In the genomic region with DNA sequence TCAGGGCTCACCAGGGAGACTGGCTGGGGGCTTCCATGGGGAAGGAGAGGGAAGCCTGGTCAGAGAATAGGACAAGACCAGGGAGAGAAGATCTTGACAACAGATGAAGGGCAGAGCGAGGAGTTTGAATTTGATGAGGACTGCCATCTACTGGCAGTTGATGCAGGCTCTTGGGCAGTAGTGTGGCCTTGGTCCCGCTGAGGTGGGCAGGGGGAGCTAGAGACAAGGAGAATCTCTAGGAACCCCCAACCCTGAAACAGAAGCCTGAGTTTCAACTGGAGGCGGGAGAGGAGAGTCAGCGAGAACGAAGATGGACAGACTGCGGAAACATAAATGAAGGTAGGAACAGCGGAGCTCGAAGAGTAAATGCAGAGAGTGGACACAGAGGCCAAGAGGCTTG, we compare ENCODE assay signal across 8 cellular contexts.
DNase-seq lines count a peak whose midpoint lies in the region; ATAC-seq and TF ChIP-seq lines count a peak whose summit lies in the region.

No MANE protein-coding gene starts in this region.

- H3K4me3 ChIP-seq in AG04450 (ENCODE audit: low read depth, low read length), result no peak overlapping the region
- no peak overlapping the region for H3K4me3 ChIP-seq in GM12865 (ENCODE audit: low read depth, low read length)
- peak overlapping the region; percentile 10 for H3K4me3 ChIP-seq in fibroblast of the aortic adventitia (ENCODE audit: low read depth, low read length)

- H3K27ac Mint-ChIP-seq in osteocyte (ENCODE audit: unreplicated experiment), result peak overlapping the region; percentile 42

- no peaks in the 10 kb centered on the region for H3K36me3 Mint-ChIP-seq in osteocyte (ENCODE audit: unreplicated experiment)

- ATAC-seq in HG02981 (IDR thresholded peaks at IDR 0.05; ENCODE audit: unreplicated experiment), result no peak

- no peaks in the 10 kb centered on the region for H3K27me3 ChIP-seq in AG04450 (ENCODE audit: control insufficient read depth, insufficient read depth, low read length)

- H3K4me1 Mint-ChIP-seq in osteocyte (ENCODE audit: unreplicated experiment), result peaks cover 22% of the 10 kb centered on the region

- H3K9me3 ChIP-seq in AG04450 (ENCODE audit: control insufficient read depth, insufficient read depth, low read length), result no peaks in the 10 kb centered on the region

- no peaks in the 10 kb centered on the region for H3K27me3 Mint-ChIP-seq in osteocyte (ENCODE audit: unreplicated experiment)

- H3K27ac ChIP-seq in AG04450 (ENCODE audit: low read depth, low read length), result no peak overlapping the region

- no peaks in the 10 kb centered on the region for H3K9me3 Mint-ChIP-seq in osteocyte (ENCODE audit: unreplicated experiment)

- CTCF ChIA-PET in AG04450 (lab: Charles Lee), result interaction anchor here (0.6 to 4.7 kb wide), 31 partner anchors 8 to 640 kb away, joined by 3 to 48 read pairs (median 3); a partner anchor contains a TSS

- POLR2A ChIA-PET in AG04450 (lab: Yijun Ruan, JAX), result interaction anchor here (0.7 to 0.9 kb wide), 2 partner anchors 81 to 82 kb away, joined by 3 to 4 read pairs; a partner anchor contains a TSS

- no peak overlapping the region for H3K4me3 Mint-ChIP-seq in osteocyte (ENCODE audit: unreplicated experiment)

- DNase-seq in AG04450 (ENCODE audit: low read depth, low spot score), result peak; percentile 34
- peak; percentile 14 for DNase-seq in GM12865 (ENCODE audit: low read depth)
- peak; percentile 56 for DNase-seq in RPMI8226
- DNase-seq in fibroblast of the aortic adventitia (ENCODE audit: low read depth), result peak; percentile 80
- no peak for DNase-seq in osteocyte (ENCODE audit: extremely low spot score, unreplicated experiment)
- no peak for DNase-seq in NCI-H187 (lab: John Stamatoyannopoulos, UW)
- no peak for DNase-seq in T-helper 9 cell

- peak; percentile 89 for TF ChIP-seq CTCF in AG04450 (IDR thresholded peaks at IDR 0.05; ENCODE audit: low read depth, low read length)
- peak; percentile 20 for TF ChIP-seq CTCF in GM12865 (IDR thresholded peaks at IDR 0.05; ENCODE audit: insufficient read depth, low read depth, low read length, missing control alignments)
- TF ChIP-seq CTCF in fibroblast of the aortic adventitia (IDR thresholded peaks at IDR 0.05; ENCODE audit: insufficient read depth, low read length), result peak; percentile 83
- peak; percentile 85 for TF ChIP-seq CTCF in osteocyte (IDR thresholded peaks at IDR 0.05)

Comparison
In these comparisons a context has a peak if more than half of its experiments do, and no peak if none do; other contexts are left out.
1. DNase-seq: peak in AG04450 (single experiment), GM12865 (single experiment), RPMI8226 (single experiment) and fibroblast of the aortic adventitia (single experiment); none in osteocyte (single experiment), NCI-H187 (0 of 2) and T-helper 9 cell (single experiment).
2. CTCF ChIP-seq: peak in every context shown above with its lines; median percentile 89 in AG04450; 85 in osteocyte; 83 in fibroblast of the aortic adventitia; 20 in GM12865.